9 cellular contexts compared by ENCODE assay signal in the genomic region with DNA sequence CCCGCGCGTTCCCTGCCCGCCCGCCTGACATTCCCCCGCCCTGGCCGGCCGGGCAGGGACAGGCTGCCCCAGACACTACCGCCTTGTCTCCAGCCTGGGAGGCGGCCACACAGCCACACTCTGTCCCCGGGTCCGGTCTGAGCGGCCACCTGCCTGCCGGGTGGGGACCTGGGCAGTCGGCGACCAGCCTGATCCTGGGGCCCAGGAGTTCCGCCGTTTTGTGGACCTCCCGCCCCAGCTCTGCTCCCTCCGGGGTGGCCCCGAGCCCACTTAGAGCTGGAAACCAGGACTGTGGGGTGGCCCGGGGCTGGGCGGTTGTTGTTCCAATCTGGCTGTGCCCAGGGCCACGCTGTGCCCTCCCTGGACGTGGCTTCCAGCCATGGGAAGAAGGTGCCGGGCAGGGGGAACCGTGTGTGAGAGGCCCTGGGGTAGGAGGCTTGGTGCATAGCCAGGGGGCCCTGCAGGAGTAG.
DNase-seq lines count a peak whose midpoint lies in the region; ATAC-seq and TF ChIP-seq lines count a peak whose summit lies in the region.
"Had no signal": no experiment of that assay in that cellular context is flagged by ENCODE, and none has a peak within 500 bp of the region (broad histone marks: within the 10 kb centered on the region; RNA-seq: fewer than 3 reads in every experiment).

No MANE protein-coding gene starts in this region.

- DNase-seq in AG20443 (ENCODE audit: low spot score) (peak; percentile 18), hypothalamus (lab: John Stamatoyannopoulos, UW) (peak in 45 of 51 donors; percentile 23 to 87 (median 66)), pons (ENCODE audit: low spot score) (peak; percentile 74), NCI-H1092 (lab: John Stamatoyannopoulos, UW) (no peak), SKM-1 treated with dmso at 0.1 percent for 144 hours (lab: John Stamatoyannopoulos, UW; ENCODE audit: unreplicated experiment) (no peak)
- DNase-seq in activated CD4-positive, CD25-positive, alpha-beta regulatory T cell (lab: John Stamatoyannopoulos, UW): no peak
- no peak for DNase-seq in activated T-cell treated with anti-CD3 and anti-CD28 coated beads, Interleukin-2, amount 50 U/mL, for 1 hour
- DNase-seq: activated T-cell treated with anti-CD3 and anti-CD28 coated beads for 4 hours had no signal

- peak; percentile 69 for ATAC-seq in SK-N-SH treated with all-trans-retinoic acid at 6 μM for 48 hours

TF ChIP-seq in SK-N-SH treated with all-trans-retinoic acid at 6 μM for 48 hours, 23 proteins besides CTCF, POLR2A, EP300 and RAD21:
- TF ChIP-seq ESRRG (CRISPR knock-in tag; IDR thresholded peaks at IDR 0.05): no peak
- no peak for TF ChIP-seq ZFP30 (CRISPR knock-in tag; IDR thresholded peaks at IDR 0.05)
- no peak for TF ChIP-seq OSR1 (CRISPR knock-in tag; IDR thresholded peaks at IDR 0.05)
- no peak for TF ChIP-seq ZNF70 (CRISPR knock-in tag; IDR thresholded peaks at IDR 0.05)

Comparison
In these comparisons a context has a peak if more than half of its experiments do, and no peak if none do; other contexts are left out.
1. DNase-seq: peak in AG20443 (single experiment), hypothalamus (45 of 51) and pons (single experiment); none in NCI-H1092 (single experiment), activated CD4-positive, CD25-positive, alpha-beta regulatory T cell (0 of 4), SKM-1 treated with dmso at 0.1 percent for 144 hours (single experiment) and activated T-cell treated with anti-CD3 and anti-CD28 coated beads, Interleukin-2, amount 50 U/mL, for 1 hour (single experiment).